In the genomic region with DNA sequence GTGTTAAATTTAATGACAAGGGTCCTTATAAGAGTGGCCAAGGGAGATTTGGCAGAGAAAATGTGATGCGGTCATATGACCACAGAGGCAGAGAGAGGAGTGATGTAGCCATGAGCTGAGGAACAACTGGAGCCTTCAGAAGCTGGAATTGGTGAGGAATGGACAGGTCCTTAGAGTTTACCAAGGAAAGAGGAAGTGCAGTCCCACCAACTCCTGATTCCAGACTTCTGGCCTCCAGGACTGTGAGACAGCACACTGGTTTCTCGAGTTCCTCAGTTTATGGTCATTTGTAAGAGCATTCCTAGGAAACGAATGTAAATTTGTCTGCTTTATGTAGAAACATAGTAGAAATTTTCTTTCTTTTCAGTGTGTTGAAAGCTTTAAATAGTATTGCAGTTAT, we compare ENCODE assay signal across 17 cellular contexts.
"Had no signal": no experiment of that assay in that cellular context is flagged by ENCODE, and none has a peak within 500 bp of the region (broad histone marks: within the 10 kb centered on the region; RNA-seq: fewer than 3 reads in every experiment).

No MANE protein-coding gene starts in this region.

- H3K9me3 ChIP-seq: colonic mucosa, thyroid gland had no signal

- DNase-seq: activated CD4-positive, alpha-beta memory T cell treated with anti-CD3 and anti-CD28 coated beads for 36 hours; activated CD4-positive, alpha-beta T cell treated with anti-CD3 and anti-CD28 coated beads for 48 hours; activated CD4-positive, CD25-positive, alpha-beta regulatory T cell; activated naive CD4-positive, alpha-beta T cell treated with Interleukin-2 at 50 U/mL for 16 hours; activated naive CD8-positive, alpha-beta T cell treated with anti-CD3 and anti-CD28 coated beads for 36 hours; activated T-cell treated with anti-CD3 and anti-CD28 coated beads, Interleukin-2, amount 50 U/mL, for 48 hours; colonic mucosa; heart right ventricle; left ventricle myocardium inferior; right cardiac atrium; stimulated activated CD4-positive, alpha-beta T cell treated with anti-CD3 and anti-CD28 coated beads, Interleukin-12 subunit alpha, Interleukin-12 subunit beta, amount 100 ng/mL, for 4 hours; stimulated activated CD4-positive, alpha-beta T cell treated with anti-CD3 and anti-CD28 coated beads, Interleukin-4, amount 100 ng/mL, for 4 hours; stimulated activated naive CD8-positive, alpha-beta T cell treated with anti-CD3 and anti-CD28 coated beads, Interleukin-15, Interleukin-2, amounts not matched to agents 100 U/mL and 50 U/mL, for 24 hours; T1000; thyroid gland had no signal

- H3K36me3 ChIP-seq: colonic mucosa, heart right ventricle, left ventricle myocardium inferior, thyroid gland had no signal

- ATAC-seq: heart right ventricle; right cardiac atrium; stimulated activated naive CD8-positive, alpha-beta T cell treated with anti-CD3 and anti-CD28 coated beads, Interleukin-15, Interleukin-2, amounts not matched to agents 100 U/mL and 50 U/mL, for 24 hours had no signal

- H3K9ac ChIP-seq: parathyroid adenoma had no signal

- H3K4me1 ChIP-seq: colonic mucosa, heart right ventricle, left ventricle myocardium inferior, parathyroid adenoma, thyroid gland had no signal

- H2AFZ ChIP-seq: parathyroid adenoma had no signal

- H3K79me2 ChIP-seq: parathyroid adenoma had no signal

- H3K4me3 ChIP-seq: colonic mucosa, heart right ventricle, left ventricle myocardium inferior, thyroid gland had no signal

- H3K27me3 ChIP-seq: colonic mucosa, heart right ventricle, thyroid gland had no signal

- H3K27ac ChIP-seq: colonic mucosa, epithelial cell of prostate, heart right ventricle, left ventricle myocardium inferior, parathyroid adenoma, thyroid gland had no signal
